14 cellular contexts compared by ENCODE assay signal in genomic region chr7:44290250-44290616, GRCh38. TPM values are rescaled to one million over a fixed set of nuclear protein-coding genes. Genes with fewer than 3 reads are reported as not detected.
DNase-seq lines count a peak whose midpoint lies in the region; ATAC-seq, FAIRE-seq and TF ChIP-seq lines count a peak whose summit lies in the region.
"Had no signal": no experiment of that assay in that cellular context is flagged by ENCODE, and none has a peak within 500 bp of the region (broad histone marks: within the 10 kb centered on the region; RNA-seq: fewer than 3 reads in every experiment).

No MANE protein-coding gene starts in this region.

- no peaks in the 10 kb centered on the region for H3K36me3 Mint-ChIP-seq in activated naive CD8-positive, alpha-beta T cell treated with anti-CD3 and anti-CD28 coated beads, Interleukin-2, amount 50 U/mL, for 24 hours (ENCODE audit: low read depth)
- H3K36me3 Mint-ChIP-seq: activated naive CD8-positive, alpha-beta T cell treated with anti-CD3 and anti-CD28 coated beads, Interleukin-2, amount 10 ng/mL, durations not matched to agents 7 days and 5 days had no signal

- peak; percentile 9 for DNase-seq in GM12892 (ENCODE audit: insufficient read length)
- peak; percentile 31 for DNase-seq in left lobe of liver (ENCODE audit: low spot score)
- DNase-seq in suprapubic skin (ENCODE audit: low spot score in 2 of 2) = peak; percentile 9 to 63
- no peak for DNase-seq in GM19239 (ENCODE audit: insufficient read length, low spot score)
- no peak for DNase-seq in stimulated activated CD8-positive, alpha-beta memory T cell treated with anti-CD3 and anti-CD28 coated beads, Interleukin-4, amount 100 ng/mL, for 48 hours
- no peak for DNase-seq in activated naive CD8-positive, alpha-beta T cell treated with anti-CD3 and anti-CD28 coated beads, Interleukin-2, amount 50 U/mL, for 24 hours
- DNase-seq: NCI-H748 treated with DMSO at 0.1 percent for 48 hours had no signal

- no peak for ATAC-seq in left lobe of liver
- no peak for ATAC-seq in activated naive CD8-positive, alpha-beta T cell treated with anti-CD3 and anti-CD28 coated beads, Interleukin-2, amount 50 U/mL, for 24 hours
- ATAC-seq: Panc1, psoas muscle had no signal

- H3K9me3 ChIP-seq in suprapubic skin = no peaks in the 10 kb centered on the region
- H3K9me3 ChIP-seq: psoas muscle, thyroid gland had no signal

- H3K4me1 Mint-ChIP-seq in activated naive CD8-positive, alpha-beta T cell treated with anti-CD3 and anti-CD28 coated beads, Interleukin-2, amount 50 U/mL, for 24 hours = no peaks in the 10 kb centered on the region
- H3K4me1 Mint-ChIP-seq: activated naive CD8-positive, alpha-beta T cell treated with anti-CD3 and anti-CD28 coated beads, Interleukin-2, amount 10 ng/mL, durations not matched to agents 7 days and 5 days had no signal

- H3K4me1 ChIP-seq in suprapubic skin = no peaks in the 10 kb centered on the region
- H3K4me1 ChIP-seq: thyroid gland had no signal

- peaks cover 21% of the 10 kb centered on the region for H3K27me3 ChIP-seq in suprapubic skin
- H3K27me3 ChIP-seq: thyroid gland had no signal

- TF ChIP-seq CTCF in suprapubic skin (IDR thresholded peaks at IDR 0.05) = no peak

- H3K4me3 ChIP-seq in suprapubic skin = no peak overlapping the region
- H3K4me3 ChIP-seq: psoas muscle, thyroid gland had no signal

- TF ChIP-seq POLR2A in GM12892 (IDR thresholded peaks at IDR 0.05; ENCODE audit: low read depth, low read length) (no peak), suprapubic skin (IDR thresholded peaks at IDR 0.05) (no peak)

- H3K27ac ChIP-seq in cingulate gyrus (ENCODE audit: low read depth, low read length) = peak overlapping the region; percentile 29
- no peak overlapping the region for H3K27ac ChIP-seq in suprapubic skin
- H3K27ac ChIP-seq: psoas muscle, thyroid gland had no signal

- H3K27me3 Mint-ChIP-seq in activated naive CD8-positive, alpha-beta T cell treated with anti-CD3 and anti-CD28 coated beads, Interleukin-2, amount 50 U/mL, for 24 hours = peaks cover 22% of the 10 kb centered on the region

- no peak for TF ChIP-seq EP300 in suprapubic skin (IDR thresholded peaks at IDR 0.05)

- 81% methylated on average over 12 of the region's 12 CpGs for WGBS in suprapubic skin

- no peak overlapping the region for H3K4me3 Mint-ChIP-seq in activated naive CD8-positive, alpha-beta T cell treated with anti-CD3 and anti-CD28 coated beads, Interleukin-2, amount 50 U/mL, for 24 hours
- H3K4me3 Mint-ChIP-seq: activated naive CD8-positive, alpha-beta T cell treated with anti-CD3 and anti-CD28 coated beads, Interleukin-2, amount 10 ng/mL, durations not matched to agents 7 days and 5 days; B cell had no signal

- H3K9me3 Mint-ChIP-seq in activated naive CD8-positive, alpha-beta T cell treated with anti-CD3 and anti-CD28 coated beads, Interleukin-2, amount 50 U/mL, for 24 hours = no peaks in the 10 kb centered on the region
- H3K9me3 Mint-ChIP-seq: activated naive CD8-positive, alpha-beta T cell treated with anti-CD3 and anti-CD28 coated beads, Interleukin-2, amount 10 ng/mL, durations not matched to agents 7 days and 5 days had no signal

- no peaks in the 10 kb centered on the region for H3K36me3 ChIP-seq in suprapubic skin
- H3K36me3 ChIP-seq: thyroid gland had no signal

- H3K27ac Mint-ChIP-seq in activated naive CD8-positive, alpha-beta T cell treated with anti-CD3 and anti-CD28 coated beads, Interleukin-2, amount 50 U/mL, for 24 hours = no peak overlapping the region
- H3K27ac Mint-ChIP-seq: activated naive CD8-positive, alpha-beta T cell treated with anti-CD3 and anti-CD28 coated beads, Interleukin-2, amount 10 ng/mL, durations not matched to agents 7 days and 5 days; B cell had no signal

- no peak for FAIRE-seq in GM12892 (lab: Jason Lieb, UNC)
- FAIRE-seq in GM19239 (lab: Jason Lieb, UNC) = no peak
- FAIRE-seq: H54 had no signal

RNA-seq across cellular contexts. Expression of gene CAMK2B, which starts 35.2 kb away (rescaled TPM):
- polyA plus RNA-seq in GM12892 (2012; ENCODE audit: missing spikeins) = 0.38 TPM
- total RNA-seq in left lobe of liver (5.0 TPM), suprapubic skin (1 to 10 TPM in 2 of 4 donors, under 1 TPM in 2; 0.89 to 5.1 (median 1.2) TPM)
- total RNA-seq: B cell had no signal

Comparison
In these comparisons a context has a peak if more than half of its experiments do, and no peak if none do; other contexts are left out.
1. DNase-seq: peak in GM12892 (single experiment), left lobe of liver (single experiment) and suprapubic skin (2 of 2); none in GM19239 (single experiment), stimulated activated CD8-positive, alpha-beta memory T cell treated with anti-CD3 and anti-CD28 coated beads, Interleukin-4, amount 100 ng/mL, for 48 hours (single experiment) and activated naive CD8-positive, alpha-beta T cell treated with anti-CD3 and anti-CD28 coated beads, Interleukin-2, amount 50 U/mL, for 24 hours (single experiment).